In genomic region chr9:99040911-99041582, GRCh38 we compare ENCODE assay signal across 11 cellular contexts.
DNase-seq lines count a peak whose midpoint lies in the region; ATAC-seq and TF ChIP-seq lines count a peak whose summit lies in the region.
"Had no signal": no experiment of that assay in that cellular context is flagged by ENCODE, and none has a peak within 500 bp of the region (broad histone marks: within the 10 kb centered on the region; RNA-seq: fewer than 3 reads in every experiment).

No MANE protein-coding gene starts in this region.

- H3K4me1 Mint-ChIP-seq in activated CD8-positive, alpha-beta T cell treated with anti-CD3 and anti-CD28 coated beads, Interleukin-2, amount 10 ng/mL, durations not matched to agents 7 days and 5 days (ENCODE audit: low read depth): peaks cover 69% of the 10 kb centered on the region

- H3K9me3 ChIP-seq in heart left ventricle: peaks cover 0 to 5% (median 0%) of the 10 kb centered on the region in 12 donors
- H3K9me3 ChIP-seq in vagina: no peaks in the 10 kb centered on the region
- H3K9me3 ChIP-seq: suprapubic skin had no signal

- TF ChIP-seq POLR2A in heart left ventricle (IDR thresholded peaks at IDR 0.05) (no peak), vagina (IDR thresholded peaks at IDR 0.05) (no peak)

- peaks cover 21% of the 10 kb centered on the region for H3K9me3 Mint-ChIP-seq in activated CD8-positive, alpha-beta T cell treated with anti-CD3 and anti-CD28 coated beads, Interleukin-2, amount 10 ng/mL, durations not matched to agents 7 days and 5 days (ENCODE audit: insufficient read depth)

- ATAC-seq in heart left ventricle (peak in 3 of 4 donors; percentile 10 to 61 (median 37)), Right ventricle myocardium inferior (no peak)
- ATAC-seq in activated CD8-positive, alpha-beta T cell treated with anti-CD3 and anti-CD28 coated beads, Interleukin-2, amount 10 ng/mL, durations not matched to agents 7 days and 5 days: peak; percentile 39

- CTCF ChIA-PET in activated CD8-positive, alpha-beta T cell treated with anti-CD3 and anti-CD28 coated beads, Interleukin-2, amount 10 ng/mL, durations not matched to agents 7 days and 5 days (lab: Charles Lee): interaction anchor here (0.7 to 1.6 kb wide), 5 partner anchors 8 to 192 kb away, joined by 3 to 4 read pairs (median 4); no protein-coding TSS in a partner anchor

- H3K4me1 ChIP-seq in heart left ventricle: peaks cover 0 to 36% (median 2%) of the 10 kb centered on the region in 12 donors
- peaks cover 15% of the 10 kb centered on the region for H3K4me1 ChIP-seq in vagina
- H3K4me1 ChIP-seq: parathyroid adenoma had no signal

- H3K4me3 Mint-ChIP-seq in activated CD8-positive, alpha-beta T cell treated with anti-CD3 and anti-CD28 coated beads, Interleukin-2, amount 10 ng/mL, durations not matched to agents 7 days and 5 days: no peak overlapping the region

- peak overlapping the region; percentile 69 for H3K27ac Mint-ChIP-seq in activated CD8-positive, alpha-beta T cell treated with anti-CD3 and anti-CD28 coated beads, Interleukin-2, amount 10 ng/mL, durations not matched to agents 7 days and 5 days

- 78 to 95% (median 89%) methylated on average over 3 of the region's 3 CpGs for WGBS in heart left ventricle, 4 donors

- intact Hi-C loops in heart left ventricle (cut with DNase I) (no loop called here), Right ventricle myocardium inferior (cut with DNase I) (no loop called here), vagina (cut with DNase I) (no loop called here)

- POLR2A ChIA-PET in activated CD8-positive, alpha-beta T cell treated with anti-CD3 and anti-CD28 coated beads, Interleukin-2, amount 10 ng/mL, durations not matched to agents 7 days and 5 days (lab: Charles Lee): interaction anchor here (1.4 kb wide), 1 partner anchor 94 kb away, joined by 3 read pairs; no protein-coding TSS in a partner anchor

- H3K27me3 Mint-ChIP-seq in activated CD8-positive, alpha-beta T cell treated with anti-CD3 and anti-CD28 coated beads, Interleukin-2, amount 10 ng/mL, durations not matched to agents 7 days and 5 days (ENCODE audit: low read depth): peaks cover 4% of the 10 kb centered on the region

- no peak overlapping the region for H3K4me3 ChIP-seq in heart left ventricle
- no peak overlapping the region for H3K4me3 ChIP-seq in vagina
- H3K4me3 ChIP-seq: suprapubic skin had no signal

- DNase-seq in heart left ventricle (no peak), Right ventricle myocardium inferior (ENCODE audit: missing footprints) (no peak), inferior parietal cortex (ENCODE audit: extremely low spot score) (peak; percentile 59), vagina (ENCODE audit: extremely low spot score in 2 of 2) (no peak), 8988T (no peak), NCI-H1105 treated with DMSO at 0.1 percent for 48 hours (lab: John Stamatoyannopoulos, UW) (no peak)
- DNase-seq in activated CD8-positive, alpha-beta T cell treated with anti-CD3 and anti-CD28 coated beads, Interleukin-2, amount 10 ng/mL, durations not matched to agents 7 days and 5 days: no peak
- DNase-seq in stimulated activated CD4-positive, alpha-beta T cell treated with anti-CD3 and anti-CD28 coated beads, Interleukin-2, amount 100 ng/mL, for 48 hours: no peak
- DNase-seq: activated CD4-positive, alpha-beta T cell treated with anti-CD3 and anti-CD28 coated beads, Interleukin-2, amount 50 U/mL, for 1 hour had no signal

- peaks cover 22% of the 10 kb centered on the region for H3K36me3 Mint-ChIP-seq in activated CD8-positive, alpha-beta T cell treated with anti-CD3 and anti-CD28 coated beads, Interleukin-2, amount 10 ng/mL, durations not matched to agents 7 days and 5 days (ENCODE audit: low read depth)

- H3K27me3 ChIP-seq in heart left ventricle (peaks cover 0 to 3% (median 0%) of the 10 kb centered on the region in 9 donors), vagina (no peaks in the 10 kb centered on the region)
- H3K27me3 ChIP-seq: suprapubic skin had no signal

- H3K36me3 ChIP-seq in heart left ventricle: peaks cover 0 to 91% (median 18%) of the 10 kb centered on the region in 9 donors
- no peaks in the 10 kb centered on the region for H3K36me3 ChIP-seq in vagina

- no peak for TF ChIP-seq CTCF in heart left ventricle (IDR thresholded peaks at IDR 0.05)
- TF ChIP-seq CTCF in vagina (IDR thresholded peaks at IDR 0.05): no peak

- peak overlapping the region in 2 of 12 donors; percentile 12 to 29 for H3K27ac ChIP-seq in heart left ventricle
- peak overlapping the region; percentile 67 for H3K27ac ChIP-seq in vagina
- H3K27ac ChIP-seq: parathyroid adenoma, suprapubic skin had no signal
